8 cellular contexts compared by ENCODE assay signal in the genomic region with DNA sequence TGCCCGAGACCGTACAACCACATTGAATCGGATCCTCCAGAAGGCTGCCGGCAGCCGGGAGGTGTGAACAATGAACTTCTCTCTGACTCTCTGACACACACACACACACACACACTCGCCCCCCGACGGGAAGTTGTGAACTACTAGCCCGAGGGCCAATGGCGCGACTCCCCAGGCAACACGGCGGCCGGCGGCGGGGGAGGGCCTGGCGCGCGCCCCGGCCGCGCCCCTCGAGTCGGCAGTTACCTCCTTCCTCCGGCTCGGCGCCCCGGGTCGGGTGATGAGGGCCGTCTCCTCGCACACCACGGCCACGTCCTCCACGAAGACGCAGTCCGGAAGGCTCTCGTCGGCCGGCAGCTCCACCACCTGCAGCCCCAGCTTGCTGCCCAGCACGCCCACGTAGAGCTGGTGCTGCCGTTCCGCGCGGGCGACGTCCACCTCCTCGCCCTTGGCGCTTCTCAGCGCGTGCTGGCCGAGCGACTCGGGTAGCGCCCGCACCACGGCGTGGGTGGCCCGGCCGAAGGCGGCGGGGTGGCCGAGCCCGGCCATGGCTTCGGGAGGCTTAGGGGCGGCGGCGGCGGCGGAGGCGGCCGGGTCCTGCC. TPM values are rescaled to one million over a fixed set of nuclear protein-coding genes. Genes with fewer than 3 reads are reported as not detected.
A peak's percentile ranks its signal among the peaks of the same experiment; 100 is the strongest.
DNase-seq lines count a peak whose midpoint lies in the region; ATAC-seq and TF ChIP-seq lines count a peak whose summit lies in the region.

No MANE protein-coding gene starts in this region.

- peak overlapping the region; percentile 46 for H3K9ac ChIP-seq in parathyroid adenoma

- H3K36me3 ChIP-seq in heart right ventricle (no peaks in the 10 kb centered on the region), parathyroid adenoma (ENCODE audit: control insufficient read depth, insufficient read depth, low read length) (no peaks in the 10 kb centered on the region)

- no peak for TF ChIP-seq CTCF in AG09319 (IDR thresholded peaks at IDR 0.05; ENCODE audit: low read depth, low read length)
- TF ChIP-seq CTCF in heart right ventricle (IDR thresholded peaks at IDR 0.05) = peak in 1 of 9 donors; percentile 0
- TF ChIP-seq CTCF in parathyroid adenoma (IDR thresholded peaks at IDR 0.05) = no peak

- H3K79me2 ChIP-seq in parathyroid adenoma = peaks cover 2% of the 10 kb centered on the region

- H3K4me3 ChIP-seq in heart right ventricle (peak overlapping the region; percentile 31 to 90 (median 70)), parathyroid adenoma (ENCODE audit: low read depth, low read length) (peak overlapping the region; percentile 67)

- peak overlapping the region; percentile 88 for H3K4me2 ChIP-seq in parathyroid adenoma (ENCODE audit: low read length)

- peak overlapping the region; percentile 26 to 89 (median 77) for H3K27ac ChIP-seq in heart right ventricle
- peak overlapping the region; percentile 78 for H3K27ac ChIP-seq in parathyroid adenoma

- peaks cover 0 to 20% (median 14%) of the 10 kb centered on the region in 9 donors for H3K4me1 ChIP-seq in heart right ventricle
- H3K4me1 ChIP-seq in parathyroid adenoma = peaks cover 4% of the 10 kb centered on the region

- peak; percentile 56 for ATAC-seq in GM18861 (IDR thresholded peaks at IDR 0.05; ENCODE audit: unreplicated experiment)
- ATAC-seq in HG03139 (IDR thresholded peaks at IDR 0.05; ENCODE audit: unreplicated experiment) = peak; percentile 53
- ATAC-seq in heart right ventricle = peak; percentile 74 to 91 (median 87)

- H3K9me3 ChIP-seq in heart right ventricle (no peaks in the 10 kb centered on the region), parathyroid adenoma (ENCODE audit: control insufficient read depth, low read length) (no peaks in the 10 kb centered on the region)

- H3K27me3 ChIP-seq in heart right ventricle (peaks cover 0 to 31% (median 0%) of the 10 kb centered on the region in 7 donors), parathyroid adenoma (ENCODE audit: control insufficient read depth, insufficient read depth, low read length) (no peaks in the 10 kb centered on the region)

- peak overlapping the region; percentile 90 for H2AFZ ChIP-seq in parathyroid adenoma

- DNase-seq in AG09319 (ENCODE audit: extremely low read depth, low read depth) = peak; percentile 54
- DNase-seq in NCI-H748 (lab: John Stamatoyannopoulos, UW; ENCODE audit: unreplicated experiment) = peak; percentile 81
- DNase-seq in amniotic epithelial cell (ENCODE audit: low read depth) = peak; percentile 40
- DNase-seq in heart right ventricle = peak; percentile 55 to 74
- DNase-seq in midbrain (lab: John Stamatoyannopoulos, UW) = no peak

- WGBS in heart right ventricle, 2 donors = 0 to 1% methylated on average over 70 to 72 of the region's 72 CpGs

- intact Hi-C loops in heart right ventricle (cut with DNase I) = loop anchor here in 4 of 10 donors (5.0 to 10.0 kb wide), 7 partner anchors 38 to 160 kb away; a partner anchor contains a TSS

RNA-seq across cellular contexts. Expression of a gene that starts 0.4 kb away (rescaled TPM):
- 10 to 100 TPM in 7 of 10 donors, 1 to 10 TPM in 3; 5.4 to 29.0 (median 19.0) TPM for total RNA-seq in heart right ventricle
- polyA plus RNA-seq in heart right ventricle = 10 to 100 TPM in 1 of 2 donors, 1 to 10 TPM in 1; 2.7 to 11.0 TPM
